ENCODE assay signal across 16 cellular contexts in the genomic region with DNA sequence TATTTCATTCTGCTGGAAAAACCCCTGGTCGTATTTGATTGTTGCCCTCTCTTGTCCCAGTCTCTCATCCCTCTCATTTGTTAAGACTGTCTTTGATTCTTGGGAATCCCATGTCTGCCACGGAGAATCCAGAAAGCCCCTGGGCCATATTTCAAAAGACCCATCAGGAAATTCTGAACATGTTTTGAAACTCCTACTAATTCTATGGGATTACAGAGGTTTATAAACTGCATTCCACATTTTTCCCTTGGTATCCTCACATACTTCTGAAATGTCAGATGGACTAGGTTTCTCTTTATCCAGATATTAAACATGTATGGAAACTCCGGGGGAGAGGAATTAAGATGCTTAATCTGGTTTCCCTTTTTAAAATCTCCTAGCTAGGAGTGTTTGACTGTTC.
"Had no signal": no experiment of that assay in that cellular context is flagged by ENCODE, and none has a peak within 500 bp of the region (broad histone marks: within the 10 kb centered on the region; RNA-seq: fewer than 3 reads in every experiment).

No MANE protein-coding gene starts in this region.

- H3K9me3 Mint-ChIP-seq: memory B cell, type B pancreatic cell had no signal

- H3K4me1 Mint-ChIP-seq: memory B cell, naive B cell had no signal

- H3K27ac ChIP-seq: heart right ventricle, left lung, lower lobe of right lung, neutrophil, stomach had no signal

- H3K27me3 Mint-ChIP-seq: type B pancreatic cell had no signal

- H3K4me1 ChIP-seq: heart right ventricle, left lung, lower lobe of right lung, stomach had no signal

- H3K9me3 ChIP-seq: heart right ventricle, left lung, lower lobe of right lung, neutrophil, stomach had no signal

- H3K4me3 Mint-ChIP-seq: memory B cell, naive B cell, type B pancreatic cell had no signal

- H3K27me3 ChIP-seq: left lung, neutrophil, stomach had no signal

- H3K36me3 Mint-ChIP-seq: memory B cell, naive B cell had no signal

- H3K27ac Mint-ChIP-seq: memory B cell, naive B cell, type B pancreatic cell had no signal

- H3K4me3 ChIP-seq: heart right ventricle, left lung, lower lobe of right lung, skin epidermis, stomach had no signal

- H3K36me3 ChIP-seq: heart right ventricle, left lung, lower lobe of right lung, neutrophil, stomach had no signal

- DNase-seq: cerebellar nuclear complex; dermis blood vessel endothelial cell; erythroblast; heart right ventricle; islet precursor cell; left lung; lower lobe of right lung; naive B cell; stimulated activated CD4-positive, alpha-beta T cell treated with anti-CD3 and anti-CD28 coated beads, Interleukin-12 subunit alpha, Interleukin-12 subunit beta, amount 100 ng/mL, for 4 hours; stimulated activated naive CD4-positive, alpha-beta T cell; stomach; substantia nigra had no signal
